In the genomic region with DNA sequence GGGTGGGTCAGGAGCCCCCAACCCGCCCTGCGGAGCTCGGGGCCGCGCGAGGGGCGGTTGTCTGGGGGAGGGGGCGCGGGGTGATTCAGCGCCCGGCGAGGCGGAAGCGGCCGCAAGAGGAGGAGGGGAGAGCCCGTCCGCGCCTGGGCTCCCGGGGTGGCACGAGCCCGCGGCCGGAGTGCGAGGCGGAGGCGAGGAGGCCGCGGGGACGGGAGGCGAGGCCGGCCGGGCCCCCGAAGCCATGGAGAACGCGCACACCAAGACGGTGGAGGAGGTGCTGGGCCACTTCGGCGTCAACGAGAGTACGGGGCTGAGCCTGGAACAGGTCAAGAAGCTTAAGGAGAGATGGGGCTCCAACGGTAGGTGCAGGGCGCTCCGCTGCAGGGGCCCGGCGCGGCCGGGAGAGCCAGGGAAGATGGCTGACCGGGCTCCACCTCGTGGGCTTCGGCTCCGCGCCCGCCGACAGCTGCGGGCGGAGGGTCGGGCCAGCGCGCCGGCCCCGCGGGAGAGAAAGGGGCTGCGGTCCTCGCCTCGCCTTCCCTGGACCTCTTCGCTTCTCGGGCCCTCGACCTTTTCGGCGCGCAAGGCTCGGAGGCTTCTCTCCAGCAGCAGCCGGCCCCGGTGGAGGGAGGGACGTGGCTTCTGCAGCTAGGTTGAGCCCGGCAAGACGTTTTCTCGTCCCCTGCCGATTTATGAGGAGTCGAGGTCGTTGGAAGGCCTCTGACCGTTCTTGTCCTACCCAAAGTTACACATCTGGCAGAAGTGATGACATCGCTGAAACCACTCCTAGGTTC, we compare ENCODE assay signal across 8 cellular contexts. TPM values are rescaled to one million over a fixed set of nuclear protein-coding genes. Genes with fewer than 3 reads are reported as not detected.
DNase-seq lines count a peak whose midpoint lies in the region; ATAC-seq and TF ChIP-seq lines count a peak whose summit lies in the region.

No MANE protein-coding gene starts in this region.

- intact Hi-C loops in esophagus muscularis mucosa (cut with DNase I) = loop anchor here (5.0 kb wide), 1 partner anchor 179 kb away; no protein-coding TSS in a partner anchor

- ATAC-seq in HG03025 (IDR thresholded peaks at IDR 0.05; ENCODE audit: low FRiP score, unreplicated experiment) = peak; percentile 29
- peak; percentile 30 to 31 for ATAC-seq in naive thymus-derived CD8-positive, alpha-beta T cell
- peak; percentile 45 for ATAC-seq in stimulated activated naive CD8-positive, alpha-beta T cell treated with anti-CD3 and anti-CD28 coated beads, Interleukin-15, Interleukin-2, amounts not matched to agents 100 U/mL and 50 U/mL, for 24 hours

- TF ChIP-seq CTCF in AG04450 (IDR thresholded peaks at IDR 0.05; ENCODE audit: low read depth, low read length) = no peak
- no peak for TF ChIP-seq CTCF in esophagus muscularis mucosa (IDR thresholded peaks at IDR 0.05)

- no peaks in the 10 kb centered on the region for H3K27me3 ChIP-seq in AG04450 (ENCODE audit: control insufficient read depth, insufficient read depth, low read length)
- H3K27me3 ChIP-seq in esophagus muscularis mucosa = no peaks in the 10 kb centered on the region

- H3K27ac ChIP-seq in AG04450 (ENCODE audit: low read depth, low read length) = peak overlapping the region; percentile 69
- peak overlapping the region; percentile 99 to 100 (median 100) for H3K27ac ChIP-seq in esophagus muscularis mucosa (replicated peaks in 1 of 4)

- no peak for TF ChIP-seq EP300 in esophagus muscularis mucosa (IDR thresholded peaks at IDR 0.05)

- H3K4me3 Mint-ChIP-seq in activated T-cell treated with anti-CD3 and anti-CD28 coated beads, Interleukin-2, amount 50 U/mL, for 24 hours = peak overlapping the region; percentile 89
- H3K4me3 Mint-ChIP-seq in naive thymus-derived CD8-positive, alpha-beta T cell = peak overlapping the region; percentile 83 to 95 (median 88)

- DNase-seq in AG04450 (ENCODE audit: low read depth, low spot score) (no peak), NOMO-1 treated with DMSO at 0.1 percent for 48 hours (lab: John Stamatoyannopoulos, UW; ENCODE audit: unreplicated experiment) (peak; percentile 55), esophagus muscularis mucosa (ENCODE audit: extremely low spot score) (no peak)
- peak; percentile 73 for DNase-seq in activated T-cell treated with anti-CD3 and anti-CD28 coated beads, Interleukin-2, amount 50 U/mL, for 24 hours
- peak; percentile 16 to 63 (median 36) for DNase-seq in naive thymus-derived CD8-positive, alpha-beta T cell
- peak; percentile 66 for DNase-seq in stimulated activated naive CD8-positive, alpha-beta T cell treated with anti-CD3 and anti-CD28 coated beads, Interleukin-15, Interleukin-2, amounts not matched to agents 100 U/mL and 50 U/mL, for 24 hours

- peak overlapping the region; percentile 90 for H3K4me3 ChIP-seq in AG04450 (ENCODE audit: low read depth, low read length)
- peak overlapping the region; percentile 84 to 96 (median 92) for H3K4me3 ChIP-seq in esophagus muscularis mucosa

- CTCF ChIA-PET in AG04450 (lab: Charles Lee) = interaction anchor here (1.1 to 1.8 kb wide), 2 partner anchors 58 to 150 kb away, joined by 4 to 6 read pairs; no protein-coding TSS in a partner anchor

- peaks cover 50 to 77% (median 69%) of the 10 kb centered on the region in 4 donors for H3K4me1 ChIP-seq in esophagus muscularis mucosa

- TF ChIP-seq POLR2A in GM18526 (IDR thresholded peaks at IDR 0.05; ENCODE audit: extremely low read depth, insufficient read length) (peak; percentile 25), esophagus muscularis mucosa (IDR thresholded peaks at IDR 0.05; ENCODE audit: low read depth) (no peak)

- POLR2A ChIA-PET in AG04450 (lab: Yijun Ruan, JAX) = interaction anchor here (0.6 to 4.6 kb wide), 11 partner anchors 11 to 146 kb away, joined by 3 to 40 read pairs (median 3); no protein-coding TSS in a partner anchor
- POLR2A ChIA-PET in naive thymus-derived CD8-positive, alpha-beta T cell (lab: Charles Lee) = interaction anchor here (0.5 to 3.0 kb wide), 8 partner anchors 10 to 1568 kb away, joined by 3 to 10 read pairs (median 4); a partner anchor contains a TSS

- WGBS in esophagus muscularis mucosa = 0% methylated on average over 45 of the region's 83 CpGs

- H3K27ac Mint-ChIP-seq in activated T-cell treated with anti-CD3 and anti-CD28 coated beads, Interleukin-2, amount 50 U/mL, for 24 hours = peak overlapping the region; percentile 95
- H3K27ac Mint-ChIP-seq in naive thymus-derived CD8-positive, alpha-beta T cell = peak overlapping the region; percentile 71 to 94 (median 91)

- peaks cover 51% of the 10 kb centered on the region for H3K36me3 Mint-ChIP-seq in activated T-cell treated with anti-CD3 and anti-CD28 coated beads, Interleukin-2, amount 50 U/mL, for 24 hours (ENCODE audit: low read depth)
- H3K36me3 Mint-ChIP-seq in naive thymus-derived CD8-positive, alpha-beta T cell = peaks cover 0 to 38% (median 0%) of the 10 kb centered on the region in 3 donors

- peaks cover 0 to 50% (median 2%) of the 10 kb centered on the region in 4 donors for H3K36me3 ChIP-seq in esophagus muscularis mucosa

- H3K9me3 Mint-ChIP-seq in activated T-cell treated with anti-CD3 and anti-CD28 coated beads, Interleukin-2, amount 50 U/mL, for 24 hours = no peaks in the 10 kb centered on the region
- H3K9me3 Mint-ChIP-seq in naive thymus-derived CD8-positive, alpha-beta T cell = no peaks in the 10 kb centered on the region

- H3K27me3 Mint-ChIP-seq in activated T-cell treated with anti-CD3 and anti-CD28 coated beads, Interleukin-2, amount 50 U/mL, for 24 hours = no peaks in the 10 kb centered on the region
- peaks cover 0 to 1% (median 0%) of the 10 kb centered on the region in 5 donors for H3K27me3 Mint-ChIP-seq in naive thymus-derived CD8-positive, alpha-beta T cell

- peaks cover 48% of the 10 kb centered on the region for H3K4me1 Mint-ChIP-seq in activated T-cell treated with anti-CD3 and anti-CD28 coated beads, Interleukin-2, amount 50 U/mL, for 24 hours (ENCODE audit: low read depth)
- H3K4me1 Mint-ChIP-seq in naive thymus-derived CD8-positive, alpha-beta T cell = peaks cover 15 to 61% (median 57%) of the 10 kb centered on the region in 4 donors

- H3K9me3 ChIP-seq in AG04450 (ENCODE audit: control insufficient read depth, insufficient read depth, low read length) (no peaks in the 10 kb centered on the region), esophagus muscularis mucosa (no peaks in the 10 kb centered on the region)

RNA-seq across cellular contexts. Expression of a gene that starts 0.7 kb away (rescaled TPM):
- polyA plus RNA-seq in AG04450 (2011; rRNA removed) = 139 and 143 TPM in 2 replicates
- polyA minus RNA-seq in AG04450 (2011; rRNA and poly(A)+ RNA removed) = 191 and 196 TPM in 2 replicates
- 100 to 1,000 TPM; 170 to 231 (median 177) TPM for total RNA-seq in esophagus muscularis mucosa
- total RNA-seq in naive thymus-derived CD8-positive, alpha-beta T cell = 10 to 100 TPM; 69.3 to 75.6 TPM
- 1 to 10 TPM; 1.7 to 2.0 (median 1.9) TPM for polyA plus RNA-seq in naive thymus-derived CD8-positive, alpha-beta T cell

Comparison
In these comparisons a context has a peak if more than half of its experiments do, and no peak if none do; other contexts are left out.
1. DNase-seq: peak in NOMO-1 treated with DMSO at 0.1 percent for 48 hours (single experiment), activated T-cell treated with anti-CD3 and anti-CD28 coated beads, Interleukin-2, amount 50 U/mL, for 24 hours (single experiment), naive thymus-derived CD8-positive, alpha-beta T cell (10 of 10) and stimulated activated naive CD8-positive, alpha-beta T cell treated with anti-CD3 and anti-CD28 coated beads, Interleukin-15, Interleukin-2, amounts not matched to agents 100 U/mL and 50 U/mL, for 24 hours (single experiment); none in AG04450 (single experiment) and esophagus muscularis mucosa (single experiment).
2. Peak in every context shown above with its lines, with median percentiles within 50 percentile points of each other: ATAC-seq.